In the genomic region with DNA sequence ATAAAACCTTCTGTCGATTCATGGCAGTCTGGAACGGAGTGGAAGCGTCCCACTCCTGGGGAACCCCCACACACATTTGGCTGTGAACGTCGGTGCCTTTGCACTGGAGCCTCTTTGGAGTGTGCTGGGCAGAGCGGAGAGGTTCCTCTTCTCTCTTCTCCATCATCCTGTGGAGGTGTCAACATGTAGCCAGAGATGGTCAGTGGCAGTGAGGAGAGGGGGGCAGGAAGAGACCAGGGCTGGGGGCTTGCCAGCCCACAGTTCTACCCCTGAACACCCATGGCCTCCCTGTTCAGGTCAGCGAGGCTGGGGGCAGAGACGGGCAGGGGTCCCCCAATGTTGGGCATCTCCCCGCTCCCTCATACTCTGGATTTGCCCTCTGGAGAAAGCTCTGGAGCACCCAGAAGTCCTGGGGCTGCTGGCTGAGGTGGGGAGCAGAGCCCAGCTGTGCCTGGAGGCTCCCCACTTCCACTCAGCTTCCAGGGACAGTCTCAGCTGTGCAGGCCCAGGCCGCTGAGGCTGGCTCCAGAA, we compare ENCODE assay signal across 10 cellular contexts.
DNase-seq lines count a peak whose midpoint lies in the region; ATAC-seq and TF ChIP-seq lines count a peak whose summit lies in the region.
"Had no signal": no experiment of that assay in that cellular context is flagged by ENCODE, and none has a peak within 500 bp of the region (broad histone marks: within the 10 kb centered on the region; RNA-seq: fewer than 3 reads in every experiment).

No MANE protein-coding gene starts in this region.

- no peak for TF ChIP-seq CTCF in CD8-positive, alpha-beta T cell (IDR thresholded peaks at IDR 0.05)
- TF ChIP-seq CTCF in RWPE2 (IDR thresholded peaks at IDR 0.05; ENCODE audit: poor library complexity, severe bottlenecking), result no peak
- no peak for TF ChIP-seq CTCF in heart right ventricle (IDR thresholded peaks at IDR 0.05)

- H3K27ac Mint-ChIP-seq in CD8-positive, alpha-beta T cell, result peak overlapping the region; percentile 68
- H3K27ac Mint-ChIP-seq: memory B cell had no signal

- CTCF ChIA-PET in CD8-positive, alpha-beta T cell (lab: Charles Lee), result interaction anchor here (1.4 kb wide), 1 partner anchor 66 kb away, joined by 4 read pairs; no protein-coding TSS in a partner anchor

- no peak for DNase-seq in CD8-positive, alpha-beta T cell
- DNase-seq in RWPE2 (ENCODE audit: low spot score) (no peak), heart right ventricle (no peak), erythroblast (lab: John Stamatoyannopoulos, UW) (no peak), DMS79 treated with DMSO at 0.1 percent for 48 hours (lab: John Stamatoyannopoulos, UW) (no peak), left colon (no peak)
- DNase-seq: NCI-H2029 treated with DMSO at 0.1 percent for 48 hours had no signal

- POLR2A ChIA-PET in CD8-positive, alpha-beta T cell (lab: Charles Lee), result no interaction called here

- H3K4me1 Mint-ChIP-seq in CD8-positive, alpha-beta T cell (ENCODE audit: low read depth), result peaks cover 47% of the 10 kb centered on the region

- peak; percentile 30 for ATAC-seq in CD8-positive, alpha-beta T cell
- ATAC-seq in RWPE2 (ENCODE audit: low read depth) (0 out of 3 replicates have a peak, but pooled peaks have one; percentile 5), heart right ventricle (peak in 2 of 8 donors; percentile 2 to 10), HG02571 (IDR thresholded peaks at IDR 0.05; ENCODE audit: unreplicated experiment) (no peak), left colon (no peak)

- peak overlapping the region; percentile 72 for H3K4me3 Mint-ChIP-seq in CD8-positive, alpha-beta T cell
- H3K4me3 Mint-ChIP-seq: memory B cell had no signal

- peak overlapping the region; percentile 6 for H3K4me3 ChIP-seq in CD8-positive, alpha-beta T cell (ENCODE audit: low read depth, low read length)
- H3K4me3 ChIP-seq in RWPE2 (ENCODE audit: severe bottlenecking) (no peak overlapping the region), heart right ventricle (no peak overlapping the region), skeletal muscle satellite cell (ENCODE audit: low read length) (no peak overlapping the region)

- H3K27ac ChIP-seq in CD8-positive, alpha-beta T cell (ENCODE audit: low read depth, low read length), result no peak overlapping the region
- H3K27ac ChIP-seq in RWPE2 (ENCODE audit: poor library complexity, severe bottlenecking) (peak overlapping the region; percentile 39), heart right ventricle (peak overlapping the region in 7 of 10 donors; percentile 7 to 71 (median 54))

- no peaks in the 10 kb centered on the region for H3K9me3 Mint-ChIP-seq in CD8-positive, alpha-beta T cell
- H3K9me3 Mint-ChIP-seq: memory B cell had no signal

- H3K4me1 ChIP-seq in CD8-positive, alpha-beta T cell (ENCODE audit: insufficient read depth, low read length), result peaks cover 53% of the 10 kb centered on the region
- peaks cover 48% of the 10 kb centered on the region for H3K4me1 ChIP-seq in RWPE2 (ENCODE audit: insufficient read depth, poor library complexity, severe bottlenecking)
- H3K4me1 ChIP-seq in heart right ventricle, result peaks cover 20 to 59% (median 49%) of the 10 kb centered on the region in 9 donors
- peaks cover 59% of the 10 kb centered on the region for H3K4me1 ChIP-seq in skeletal muscle satellite cell (ENCODE audit: control insufficient read depth, insufficient read depth, low read length)

- no peaks in the 10 kb centered on the region for H3K9me3 ChIP-seq in CD8-positive, alpha-beta T cell (ENCODE audit: low read length)
- H3K9me3 ChIP-seq in RWPE2 (ENCODE audit: severe bottlenecking) (no peaks in the 10 kb centered on the region), heart right ventricle (no peaks in the 10 kb centered on the region), skeletal muscle satellite cell (replicated peaks; ENCODE audit: low read length) (no peaks in the 10 kb centered on the region)

- no peaks in the 10 kb centered on the region for H3K27me3 Mint-ChIP-seq in CD8-positive, alpha-beta T cell (ENCODE audit: low read depth)
- H3K27me3 Mint-ChIP-seq: memory B cell had no signal

- H3K36me3 Mint-ChIP-seq in CD8-positive, alpha-beta T cell, result no peaks in the 10 kb centered on the region
- H3K36me3 Mint-ChIP-seq: memory B cell had no signal

- H3K4me2 ChIP-seq in skeletal muscle satellite cell (ENCODE audit: low read length), result peak overlapping the region; percentile 68

- peak overlapping the region; percentile 57 for H3K9ac ChIP-seq in skeletal muscle satellite cell (ENCODE audit: low read depth, low read length)

- H3K27me3 ChIP-seq in CD8-positive, alpha-beta T cell (ENCODE audit: insufficient read depth, low read length), result no peaks in the 10 kb centered on the region
- H3K27me3 ChIP-seq in RWPE2 (ENCODE audit: insufficient read depth, poor library complexity, severe bottlenecking), result no peaks in the 10 kb centered on the region
- no peaks in the 10 kb centered on the region for H3K27me3 ChIP-seq in heart right ventricle
- H3K27me3 ChIP-seq in skeletal muscle satellite cell (ENCODE audit: control insufficient read depth, insufficient read depth, low read length), result no peaks in the 10 kb centered on the region

- intact Hi-C loops in CD8-positive, alpha-beta T cell (cut with DNase I, micrococcal nuclease), result loop anchor here in 1 of 2 experiments (1.0 kb wide), 1 partner anchor 10 kb away; no protein-coding TSS in a partner anchor
- intact Hi-C loops in heart right ventricle (cut with DNase I) (no loop called here), left colon (cut with DNase I, micrococcal nuclease) (no loop called here)

- 71 to 83% methylated on average over 10 of the region's 10 CpGs for WGBS in heart right ventricle, 2 donors

- H3K36me3 ChIP-seq in CD8-positive, alpha-beta T cell (ENCODE audit: insufficient read depth, low read length), result no peaks in the 10 kb centered on the region
- H3K36me3 ChIP-seq in RWPE2 (ENCODE audit: low read depth) (peaks cover 30% of the 10 kb centered on the region), heart right ventricle (no peaks in the 10 kb centered on the region), skeletal muscle satellite cell (ENCODE audit: insufficient read depth, low read length) (peaks cover 3% of the 10 kb centered on the region)

- no peak for TF ChIP-seq POLR2A in erythroblast (IDR thresholded peaks at IDR 0.05; ENCODE audit: low read length)

Comparison
In these comparisons a context has a peak if more than half of its experiments do, and no peak if none do; other contexts are left out.
1. ATAC-seq: peak in CD8-positive, alpha-beta T cell (single experiment) and RWPE2 (single experiment); none in HG02571 (single experiment) and left colon (single experiment).